Comparison of ENCODE assay signal across 3 cellular contexts in the genomic region with DNA sequence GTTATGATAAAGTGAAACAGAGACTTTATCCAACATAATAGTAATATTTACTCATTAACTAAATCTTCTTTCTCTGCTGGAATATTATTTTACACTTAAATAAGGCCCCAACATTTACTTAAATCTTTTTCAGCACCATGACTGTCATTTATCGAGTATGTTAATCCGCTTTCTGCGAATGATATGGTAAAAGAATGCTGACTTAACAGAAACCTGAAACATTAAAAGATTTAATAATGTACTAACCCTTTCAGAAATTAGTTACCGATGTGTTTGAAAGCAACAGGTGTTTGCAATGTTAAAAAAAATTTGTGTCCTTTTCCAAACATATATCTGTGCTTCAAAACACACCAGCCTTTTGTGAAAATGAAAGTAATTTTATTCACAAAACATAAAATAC.
A peak's percentile ranks its signal among the peaks of the same experiment; 100 is the strongest.
TF ChIP-seq lines count a peak whose summit lies in the region.

No MANE protein-coding gene starts in this region.

TF ChIP-seq in A549, 52 proteins besides CTCF, POLR2A, EP300 and RAD21:
- no peak for TF ChIP-seq PHF8 (IDR thresholded peaks at IDR 0.05; ENCODE audit: borderline replicate concordance, low read depth)
- no peak for TF ChIP-seq HOXB13 (CRISPR knock-in tag; IDR thresholded peaks at IDR 0.05; ENCODE audit: low read depth)
- no peak for TF ChIP-seq NR3C1 (IDR thresholded peaks at IDR 0.05)
- TF ChIP-seq MAFK (IDR thresholded peaks at IDR 0.05; ENCODE audit: partially characterized antibody): peak; percentile 88
- TF ChIP-seq, protein P1, sequence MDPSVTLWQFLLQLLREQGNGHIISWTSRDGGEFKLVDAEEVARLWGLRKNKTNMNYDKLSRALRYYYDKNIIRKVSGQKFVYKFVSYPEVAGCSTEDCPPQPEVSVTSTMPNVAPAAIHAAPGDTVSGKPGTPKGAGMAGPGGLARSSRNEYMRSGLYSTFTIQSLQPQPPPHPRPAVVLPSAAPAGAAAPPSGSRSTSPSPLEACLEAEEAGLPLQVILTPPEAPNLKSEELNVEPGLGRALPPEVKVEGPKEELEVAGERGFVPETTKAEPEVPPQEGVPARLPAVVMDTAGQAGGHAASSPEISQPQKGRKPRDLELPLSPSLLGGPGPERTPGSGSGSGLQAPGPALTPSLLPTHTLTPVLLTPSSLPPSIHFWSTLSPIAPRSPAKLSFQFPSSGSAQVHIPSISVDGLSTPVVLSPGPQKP (IDR thresholded peaks at IDR 0.05; ENCODE audit: low read depth, low read length): no peak
- TF ChIP-seq CBX8 (IDR thresholded peaks at IDR 0.05): no peak
- no peak for TF ChIP-seq KDM1A (IDR thresholded peaks at IDR 0.05; ENCODE audit: low read depth)
- TF ChIP-seq, protein P2, sequence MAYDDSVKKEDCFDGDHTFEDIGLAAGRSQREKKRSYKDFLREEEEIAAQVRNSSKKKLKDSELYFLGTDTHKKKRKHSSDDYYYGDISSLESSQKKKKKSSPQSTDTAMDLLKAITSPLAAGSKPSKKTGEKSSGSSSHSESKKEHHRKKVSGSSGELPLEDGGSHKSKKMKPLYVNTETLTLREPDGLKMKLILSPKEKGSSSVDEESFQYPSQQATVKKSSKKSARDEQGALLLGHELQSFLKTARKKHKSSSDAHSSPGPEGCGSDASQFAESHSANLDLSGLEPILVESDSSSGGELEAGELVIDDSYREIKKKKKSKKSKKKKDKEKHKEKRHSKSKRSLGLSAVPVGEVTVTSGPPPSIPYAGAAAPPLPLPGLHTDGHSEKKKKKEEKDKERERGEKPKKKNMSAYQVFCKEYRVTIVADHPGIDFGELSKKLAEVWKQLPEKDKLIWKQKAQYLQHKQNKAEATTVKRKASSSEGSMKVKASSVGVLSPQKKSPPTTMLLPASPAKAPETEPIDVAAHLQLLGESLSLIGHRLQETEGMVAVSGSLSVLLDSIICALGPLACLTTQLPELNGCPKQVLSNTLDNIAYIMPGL (CRISPR knock-in tag; IDR thresholded peaks at IDR 0.05; ENCODE audit: borderline replicate concordance): no peak

TF ChIP-seq in HEK293, 187 proteins besides CTCF, POLR2A, EP300 and RAD21:
- peak; percentile 46; the same call in 1 of the 2 replicates for TF ChIP-seq SCRT1 (tag by site-specific recombination; IDR thresholded peaks at IDR 0.05; ENCODE audit: borderline replicate concordance)
- TF ChIP-seq, protein P3, sequence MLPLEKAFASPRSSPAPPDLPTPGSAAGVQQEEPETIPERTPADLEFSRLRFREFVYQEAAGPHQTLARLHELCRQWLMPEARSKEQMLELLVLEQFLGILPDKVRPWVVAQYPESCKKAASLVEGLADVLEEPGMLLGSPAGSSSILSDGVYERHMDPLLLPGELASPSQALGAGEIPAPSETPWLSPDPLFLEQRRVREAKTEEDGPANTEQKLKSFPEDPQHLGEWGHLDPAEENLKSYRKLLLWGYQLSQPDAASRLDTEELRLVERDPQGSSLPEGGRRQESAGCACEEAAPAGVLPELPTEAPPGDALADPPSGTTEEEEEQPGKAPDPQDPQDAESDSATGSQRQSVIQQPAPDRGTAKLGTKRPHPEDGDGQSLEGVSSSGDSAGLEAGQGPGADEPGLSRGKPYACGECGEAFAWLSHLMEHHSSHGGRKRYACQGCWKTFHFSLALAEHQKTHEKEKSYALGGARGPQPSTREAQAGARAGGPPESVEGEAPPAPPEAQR (tag by site-specific recombination; IDR thresholded peaks at IDR 0.05): no peak
- TF ChIP-seq ZBTB17 (tag by site-specific recombination; IDR thresholded peaks at IDR 0.05): no peak
- TF ChIP-seq SCRT2 (tag by site-specific recombination; IDR thresholded peaks at IDR 0.05): peak; percentile 84

TF ChIP-seq in GM12878, 131 proteins besides CTCF, POLR2A, EP300 and RAD21:
- TF ChIP-seq RB1 (IDR thresholded peaks at IDR 0.05; ENCODE audit: borderline replicate concordance) (no peak), ZNF622 (IDR thresholded peaks at IDR 0.05) (no peak), MEF2A (IDR thresholded peaks at IDR 0.05; ENCODE audit: insufficient read depth, low read depth, low read length) (no peak)
- TF ChIP-seq, protein P4, sequence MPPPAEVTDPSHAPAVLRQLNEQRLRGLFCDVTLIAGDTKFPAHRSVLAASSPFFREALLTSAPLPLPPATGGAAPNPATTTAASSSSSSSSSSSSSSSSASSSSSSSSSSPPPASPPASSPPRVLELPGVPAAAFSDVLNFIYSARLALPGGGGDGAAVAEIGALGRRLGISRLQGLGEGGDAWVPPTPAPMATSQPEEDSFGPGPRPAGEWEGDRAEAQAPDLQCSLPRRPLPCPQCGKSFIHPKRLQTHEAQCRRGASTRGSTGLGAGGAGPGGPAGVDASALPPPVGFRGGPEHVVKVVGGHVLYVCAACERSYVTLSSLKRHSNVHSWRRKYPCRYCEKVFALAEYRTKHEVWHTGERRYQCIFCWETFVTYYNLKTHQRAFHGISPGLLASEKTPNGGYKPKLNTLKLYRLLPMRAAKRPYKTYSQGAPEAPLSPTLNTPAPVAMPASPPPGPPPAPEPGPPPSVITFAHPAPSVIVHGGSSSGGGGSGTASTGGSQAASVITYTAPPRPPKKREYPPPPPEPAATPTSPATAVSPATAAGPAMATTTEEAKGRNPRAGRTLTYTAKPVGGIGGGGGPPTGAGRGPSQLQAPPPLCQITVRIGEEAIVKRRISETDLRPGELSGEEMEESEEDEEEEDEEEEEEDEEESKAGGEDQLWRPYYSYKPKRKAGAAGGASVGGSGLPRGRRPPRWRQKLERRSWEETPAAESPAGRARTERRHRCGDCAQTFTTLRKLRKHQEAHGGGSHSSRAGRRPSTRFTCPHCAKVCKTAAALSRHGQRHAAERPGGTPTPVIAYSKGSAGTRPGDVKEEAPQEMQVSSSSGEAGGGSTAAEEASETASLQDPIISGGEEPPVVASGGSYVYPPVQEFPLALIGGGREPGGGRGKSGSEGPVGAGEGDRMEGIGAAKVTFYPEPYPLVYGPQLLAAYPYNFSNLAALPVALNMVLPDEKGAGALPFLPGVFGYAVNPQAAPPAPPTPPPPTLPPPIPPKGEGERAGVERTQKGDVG (CRISPR knock-in tag; IDR thresholded peaks at IDR 0.05): no peak
- TF ChIP-seq, protein P5, sequence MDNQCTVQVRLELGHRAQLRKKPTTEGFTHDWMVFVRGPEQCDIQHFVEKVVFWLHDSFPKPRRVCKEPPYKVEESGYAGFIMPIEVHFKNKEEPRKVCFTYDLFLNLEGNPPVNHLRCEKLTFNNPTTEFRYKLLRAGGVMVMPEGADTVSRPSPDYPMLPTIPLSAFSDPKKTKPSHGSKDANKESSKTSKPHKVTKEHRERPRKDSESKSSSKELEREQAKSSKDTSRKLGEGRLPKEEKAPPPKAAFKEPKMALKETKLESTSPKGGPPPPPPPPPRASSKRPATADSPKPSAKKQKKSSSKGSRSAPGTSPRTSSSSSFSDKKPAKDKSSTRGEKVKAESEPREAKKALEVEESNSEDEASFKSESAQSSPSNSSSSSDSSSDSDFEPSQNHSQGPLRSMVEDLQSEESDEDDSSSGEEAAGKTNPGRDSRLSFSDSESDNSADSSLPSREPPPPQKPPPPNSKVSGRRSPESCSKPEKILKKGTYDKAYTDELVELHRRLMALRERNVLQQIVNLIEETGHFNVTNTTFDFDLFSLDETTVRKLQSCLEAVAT (IDR thresholded peaks at IDR 0.05): no peak
